In the genomic region with DNA sequence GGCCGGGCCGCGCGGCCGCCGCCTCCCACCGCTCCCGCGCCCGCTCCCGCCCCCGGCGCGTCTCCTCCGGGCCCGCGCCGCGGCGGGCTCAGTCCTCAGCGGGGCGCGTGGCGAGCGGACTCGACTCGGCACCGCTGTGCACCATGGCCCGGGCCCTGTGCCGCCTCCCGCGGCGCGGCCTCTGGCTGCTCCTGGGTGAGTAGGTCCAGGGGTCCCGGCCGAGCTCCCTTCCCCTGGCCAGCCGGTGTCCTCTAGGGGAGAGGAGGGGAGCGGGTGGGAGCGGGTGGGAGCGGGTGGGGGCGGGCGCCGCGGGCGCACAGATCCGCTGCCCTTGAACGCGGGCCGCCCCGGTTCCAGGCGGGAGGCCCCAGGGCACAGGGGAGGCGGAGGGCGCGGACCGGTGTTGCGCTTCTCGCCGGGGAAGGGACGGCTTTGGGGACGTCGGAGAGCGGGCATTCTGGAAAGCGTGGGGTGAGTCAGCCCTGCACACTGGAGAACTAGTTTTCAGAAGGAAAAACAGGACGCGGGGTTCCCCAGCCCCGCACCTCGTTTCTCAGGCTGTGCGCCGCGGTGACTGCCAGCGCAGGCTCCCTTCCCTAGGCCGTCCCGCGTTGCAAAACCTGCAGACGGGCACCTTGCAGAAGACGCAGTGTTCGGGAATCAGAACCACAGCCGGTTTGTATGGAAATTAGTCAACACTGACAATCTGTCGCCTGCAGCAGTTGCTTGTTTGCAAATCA, we compare ENCODE assay signal across 9 cellular contexts. TPM values are rescaled to one million over a fixed set of nuclear protein-coding genes. Genes with fewer than 3 reads are reported as not detected.
DNase-seq lines count a peak whose midpoint lies in the region; ATAC-seq, FAIRE-seq and TF ChIP-seq lines count a peak whose summit lies in the region.
"Had no signal": no experiment of that assay in that cellular context is flagged by ENCODE, and none has a peak within 500 bp of the region (broad histone marks: within the 10 kb centered on the region; RNA-seq: fewer than 3 reads in every experiment).

A gene (plus strand): TSS at position 91 of the 740 bp plus-strand sequence. CDS start 53 bp downstream, at position 144.

- H2AFZ ChIP-seq in HepG2 (ENCODE audit: low read length), result no peak within 1 kb of the TSS

- H3K79me2 ChIP-seq in HepG2 (ENCODE audit: insufficient read depth, low read length), result no peaks in the 10 kb centered on the region

- CTCF ChIA-PET in HepG2 (lab: Yijun Ruan, JAX; ENCODE audit: low intra/inter-chr PET ratio, low total read pairs), result no interaction called here

- TF ChIP-seq EP300 in HepG2 (IDR thresholded peaks at IDR 0.05; ENCODE audit: low read depth in 2 of 2, low read length in 2 of 2), result no peak
- TF ChIP-seq EP300 in HepG2 (CRISPR knock-in tag; IDR thresholded peaks at IDR 0.05; ENCODE audit: borderline replicate concordance), result no peak

- no TSS peak for BruUV-seq in HepG2 (replicated peaks; lab: Mats Ljungman, UMichigan)

- H3K4me2 ChIP-seq in HepG2 (ENCODE audit: low read depth, low read length), result peak within 1 kb of the TSS; percentile 73

- H3K9ac ChIP-seq in HepG2 (ENCODE audit: insufficient read depth, low read depth, low read length), result no peak within 1 kb of the TSS

- peaks cover 13 to 87% of the 10 kb centered on the region in 2 experiments; a peak in 4 of 5 replicates for H3K27me3 ChIP-seq in HepG2 (ENCODE audit: control insufficient read depth in 1 of 2, insufficient read depth in 2 of 2, low read length in 2 of 2)

- H4K20me1 ChIP-seq in HepG2 (ENCODE audit: insufficient read depth, low read length), result no peaks in the 10 kb centered on the region

- WGBS in HepG2 (ENCODE audit: low lambda C conversion rate), result 6% methylated on average over 14 of the region's 79 CpGs

- no peak for FAIRE-seq in HepG2 (lab: Jason Lieb, UNC)

- ATAC-seq in HepG2, result peak; percentile 46

- H3K36me3 ChIP-seq in HepG2 (replicated peaks in 1 of 2; ENCODE audit: control insufficient read depth in 1 of 2, insufficient read depth in 2 of 2, low read length in 2 of 2), result no peaks in the 10 kb centered on the region

- DNase-seq in DMS53 (lab: John Stamatoyannopoulos, UW) (peak; percentile 82), NCI-H82 (lab: John Stamatoyannopoulos, UW) (peak; percentile 75), choroid plexus epithelial cell (ENCODE audit: low read depth) (no peak), HepG2 (ENCODE audit: low spot score) (no peak), superior temporal gyrus (ENCODE audit: extremely low spot score) (peak; percentile 57), OCI-M1 (lab: John Stamatoyannopoulos, UW) (no peak), activated gamma-delta T cell treated with Interleukin-2 at 50 U/mL for 16 hours (no peak)
- DNase-seq in activated CD4-positive, CD25-positive, alpha-beta regulatory T cell (lab: John Stamatoyannopoulos, UW), result no peak
- DNase-seq: naive B cell had no signal

- intact Hi-C loops in HepG2 (cut with micrococcal nuclease; ENCODE audit: unreplicated experiment), result loop anchor here (5.0 kb wide), 1 partner anchor 278 kb away; a partner anchor contains a TSS

- H3K4me3 ChIP-seq in choroid plexus epithelial cell (ENCODE audit: low read depth, low read length) (peak within 1 kb of the TSS; percentile 53), HepG2 (replicated peaks in 1 of 3; ENCODE audit: insufficient read depth in 1 of 3, low read depth in 2 of 3, low read length in 3 of 3) (peak within 1 kb of the TSS; percentile 29 to 61 (median 48))

- in situ Hi-C loops in HepG2 (cut with HindIII; ENCODE audit: extremely low pct_ligation_motif_present, low pct_unique_long_range_greater_than_20kb), result loop anchor here (5.0 to 10.0 kb wide), 2 partner anchors 248 to 405 kb away; no protein-coding TSS in a partner anchor

- TF ChIP-seq POLR2A in HepG2 (IDR thresholded peaks at IDR 0.05; ENCODE audit: insufficient read depth in 1 of 2, low read depth in 2 of 2, low read length in 2 of 2), result no peak

- H3K9me3 ChIP-seq in HepG2 (ENCODE audit: low read length), result no peaks in the 10 kb centered on the region

- POLR2A ChIA-PET in HepG2 (lab: Yijun Ruan, JAX), result interaction anchor here (1.8 kb wide), 1 partner anchor 201 kb away, joined by 8 read pairs; a partner anchor contains a TSS

- TF ChIP-seq RAD21 in HepG2 (CRISPR knock-in tag; IDR thresholded peaks at IDR 0.05), result no peak

- no peak within 1 kb of the TSS for H3K27ac ChIP-seq in HepG2 (ENCODE audit: extremely low read length, insufficient read depth, low read length)

- peaks cover 37% of the 10 kb centered on the region for H3K4me1 ChIP-seq in HepG2 (ENCODE audit: insufficient read depth, low read length)

- no peak for TF ChIP-seq CTCF in choroid plexus epithelial cell (conservative IDR thresholded peaks at IDR 0.05; ENCODE audit: low read depth, low read length)
- TF ChIP-seq CTCF in HepG2 (CRISPR knock-in tag; IDR thresholded peaks at IDR 0.05), result no peak

TF ChIP-seq in HepG2, 621 proteins besides CTCF, POLR2A, EP300 and RAD21 (continues in another document):
- no peak for TF ChIP-seq CCAR2 (optimal IDR thresholded peaks at IDR 0.05; ENCODE audit: low read depth, low read length)
- TF ChIP-seq, protein P1, sequence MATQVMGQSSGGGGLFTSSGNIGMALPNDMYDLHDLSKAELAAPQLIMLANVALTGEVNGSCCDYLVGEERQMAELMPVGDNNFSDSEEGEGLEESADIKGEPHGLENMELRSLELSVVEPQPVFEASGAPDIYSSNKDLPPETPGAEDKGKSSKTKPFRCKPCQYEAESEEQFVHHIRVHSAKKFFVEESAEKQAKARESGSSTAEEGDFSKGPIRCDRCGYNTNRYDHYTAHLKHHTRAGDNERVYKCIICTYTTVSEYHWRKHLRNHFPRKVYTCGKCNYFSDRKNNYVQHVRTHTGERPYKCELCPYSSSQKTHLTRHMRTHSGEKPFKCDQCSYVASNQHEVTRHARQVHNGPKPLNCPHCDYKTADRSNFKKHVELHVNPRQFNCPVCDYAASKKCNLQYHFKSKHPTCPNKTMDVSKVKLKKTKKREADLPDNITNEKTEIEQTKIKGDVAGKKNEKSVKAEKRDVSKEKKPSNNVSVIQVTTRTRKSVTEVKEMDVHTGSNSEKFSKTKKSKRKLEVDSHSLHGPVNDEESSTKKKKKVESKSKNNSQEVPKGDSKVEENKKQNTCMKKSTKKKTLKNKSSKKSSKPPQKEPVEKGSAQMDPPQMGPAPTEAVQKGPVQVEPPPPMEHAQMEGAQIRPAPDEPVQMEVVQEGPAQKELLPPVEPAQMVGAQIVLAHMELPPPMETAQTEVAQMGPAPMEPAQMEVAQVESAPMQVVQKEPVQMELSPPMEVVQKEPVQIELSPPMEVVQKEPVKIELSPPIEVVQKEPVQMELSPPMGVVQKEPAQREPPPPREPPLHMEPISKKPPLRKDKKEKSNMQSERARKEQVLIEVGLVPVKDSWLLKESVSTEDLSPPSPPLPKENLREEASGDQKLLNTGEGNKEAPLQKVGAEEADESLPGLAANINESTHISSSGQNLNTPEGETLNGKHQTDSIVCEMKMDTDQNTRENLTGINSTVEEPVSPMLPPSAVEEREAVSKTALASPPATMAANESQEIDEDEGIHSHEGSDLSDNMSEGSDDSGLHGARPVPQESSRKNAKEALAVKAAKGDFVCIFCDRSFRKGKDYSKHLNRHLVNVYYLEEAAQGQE (IDR thresholded peaks at IDR 0.05; ENCODE audit: borderline replicate concordance in 1 of 2, low read depth in 1 of 2, low read length in 2 of 2), result no peak
- TF ChIP-seq DNMT3B (CRISPR knock-in tag; conservative IDR thresholded peaks at IDR 0.05), result no peak
- TF ChIP-seq, protein P2, sequence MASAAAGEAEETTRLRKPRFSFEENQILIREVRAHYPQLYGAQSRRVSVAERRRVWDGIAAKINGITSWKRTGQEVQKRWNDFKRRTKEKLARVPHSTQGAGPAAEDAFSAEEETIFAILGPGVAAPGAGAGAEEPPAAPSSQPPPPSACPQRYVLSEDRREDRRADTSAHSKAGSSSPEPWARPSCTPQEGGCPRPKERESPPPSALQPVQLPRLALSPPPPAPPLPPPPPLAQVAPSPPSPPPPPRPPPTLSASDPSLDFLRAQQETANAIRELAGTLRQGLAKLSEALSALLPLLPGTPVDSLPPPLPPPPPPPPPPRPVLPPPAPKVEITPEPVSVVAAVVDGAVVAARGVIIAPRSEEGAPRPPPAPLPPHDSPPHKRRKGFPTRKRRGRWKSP (CRISPR knock-in tag; IDR thresholded peaks at IDR 0.05), result 0 out of 2 replicates have a peak, but pooled peaks have one; percentile 39
- peak; percentile 63 for TF ChIP-seq HNRNPK (IDR thresholded peaks at IDR 0.05; ENCODE audit: low read depth, low read length, poor library complexity, severe bottlenecking)

RNA-seq across cellular contexts. Expression of the gene that starts here (rescaled TPM):
- 0.29 TPM in 1 of 2 replicates, not detected in the other for total RNA-seq in HepG2 (2016; rRNA removed; fragmentation: Illumina TruSeq; extraction: Trizol)
- total RNA-seq in HepG2 (2016; cell fraction: cytosol; rRNA removed; fragmentation: Illumina TruSeq; extraction: Trizol; ENCODE audit: low read depth), result not detected in 2 replicates
- total RNA-seq in HepG2 (2016; cell fraction: insoluble cytoplasmic fraction; rRNA removed; fragmentation: Illumina TruSeq; extraction: Trizol), result 0.17 TPM in 1 of 2 replicates, not detected in the other
- 0.19 TPM in 1 of 2 replicates, not detected in the other for total RNA-seq in HepG2 (2016; cell fraction: membrane; rRNA removed; fragmentation: Illumina TruSeq; extraction: Trizol)
- total RNA-seq in HepG2 (2016; cell fraction: nucleus; rRNA removed; fragmentation: Illumina TruSeq; extraction: Trizol), result not detected in 2 replicates
- polyA plus RNA-seq in HepG2 (2011; rRNA removed), result 0.61 and 1.9 TPM in 2 replicates
- 0.83 and 1.1 TPM in 2 replicates for polyA plus RNA-seq in HepG2 (2011; cell fraction: cytosol; rRNA removed)
- polyA plus RNA-seq in HepG2 (2011; cell fraction: nucleus; rRNA removed), result 0.68 and 1.2 TPM in 2 replicates
- 0.19 and 1.2 TPM in 2 replicates for polyA plus RNA-seq in HepG2 (2012)
- polyA plus RNA-seq in HepG2 (2016; cell fraction: cytosol; fragmentation: Illumina TruSeq; extraction: Trizol; ENCODE audit: low read depth), result 0.24 TPM in 1 of 2 replicates, not detected in the other
- polyA plus RNA-seq in HepG2 (2016; cell fraction: insoluble cytoplasmic fraction; fragmentation: Illumina TruSeq; extraction: Trizol; ENCODE audit: low read depth), result not detected in 2 replicates
- polyA plus RNA-seq in HepG2 (2016; cell fraction: membrane; fragmentation: Illumina TruSeq; extraction: Trizol; ENCODE audit: low read depth), result not detected in 2 replicates
- 0.85 and 1.1 TPM in 2 replicates for polyA plus RNA-seq in HepG2 (2016; cell fraction: nucleus; fragmentation: Illumina TruSeq; extraction: Trizol; ENCODE audit: insufficient read depth, low read depth)
- not detected in 2 replicates for polyA minus RNA-seq in HepG2 (2011; rRNA and poly(A)+ RNA removed; ENCODE audit: low replicate concordance)
- not detected in 2 replicates for polyA minus RNA-seq in HepG2 (2011; cell fraction: cytosol; rRNA and poly(A)+ RNA removed)
- not detected in 2 replicates for polyA minus RNA-seq in HepG2 (2011; cell fraction: nucleus; rRNA and poly(A)+ RNA removed)

Comparison
In these comparisons a context has a peak if more than half of its experiments do, and no peak if none do; other contexts are left out.
1. DNase-seq: peak in DMS53 (single experiment), NCI-H82 (single experiment) and superior temporal gyrus (single experiment); none in choroid plexus epithelial cell (single experiment), HepG2 (single experiment), OCI-M1 (single experiment), activated gamma-delta T cell treated with Interleukin-2 at 50 U/mL for 16 hours (single experiment) and activated CD4-positive, CD25-positive, alpha-beta regulatory T cell (0 of 4).